ENCODE assay signal across 7 cellular contexts in genomic region chr15:55992769-55993110, GRCh38.
DNase-seq lines count a peak whose midpoint lies in the region; ATAC-seq lines count a peak whose summit lies in the region.

No MANE protein-coding gene starts in this region.

- H3K4me3 Mint-ChIP-seq in activated naive CD8-positive, alpha-beta T cell treated with anti-CD3 and anti-CD28 coated beads, Interleukin-2, amount 50 U/mL, for 24 hours = peak overlapping the region; percentile 86
- peak overlapping the region; percentile 93 to 97 for H3K4me3 Mint-ChIP-seq in stimulated activated naive CD8-positive, alpha-beta T cell treated with anti-CD3 and anti-CD28 coated beads, Interleukin-15, amount 100 ng/mL, for 72 hours

- no peak for DNase-seq in activated naive CD8-positive, alpha-beta T cell treated with anti-CD3 and anti-CD28 coated beads, Interleukin-2, amount 50 U/mL, for 24 hours
- DNase-seq in iris pigment epithelial cell (ENCODE audit: low read depth) = peak; percentile 84
- DNase-seq in stimulated activated naive CD8-positive, alpha-beta T cell treated with anti-CD3 and anti-CD28 coated beads, Interleukin-15, amount 100 ng/mL, for 72 hours = no peak
- no peak for DNase-seq in NCI-H2227 treated with DMSO at 0.1 percent for 48 hours (lab: John Stamatoyannopoulos, UW)
- no peak for DNase-seq in NK-92 (lab: John Stamatoyannopoulos, UW; ENCODE audit: unreplicated experiment)

- peak overlapping the region; percentile 75 for H3K4me3 ChIP-seq in HUES48 (ENCODE audit: low read depth, low read length)

- peak overlapping the region; percentile 65 for H3K27ac Mint-ChIP-seq in activated naive CD8-positive, alpha-beta T cell treated with anti-CD3 and anti-CD28 coated beads, Interleukin-2, amount 50 U/mL, for 24 hours
- H3K27ac Mint-ChIP-seq in stimulated activated naive CD8-positive, alpha-beta T cell treated with anti-CD3 and anti-CD28 coated beads, Interleukin-15, amount 100 ng/mL, for 72 hours = peak overlapping the region; percentile 20 to 77

- no peaks in the 10 kb centered on the region for H3K9me3 ChIP-seq in HUES48 (ENCODE audit: control insufficient read depth, insufficient read depth, low read length)

- H3K36me3 Mint-ChIP-seq in activated naive CD8-positive, alpha-beta T cell treated with anti-CD3 and anti-CD28 coated beads, Interleukin-2, amount 50 U/mL, for 24 hours (ENCODE audit: low read depth) = peaks cover 8% of the 10 kb centered on the region

- H3K36me3 ChIP-seq in HUES48 (ENCODE audit: control insufficient read depth, insufficient read depth, low read length) = no peaks in the 10 kb centered on the region

- ATAC-seq in activated naive CD8-positive, alpha-beta T cell treated with anti-CD3 and anti-CD28 coated beads, Interleukin-2, amount 50 U/mL, for 24 hours = no peak
- ATAC-seq in stimulated activated naive CD8-positive, alpha-beta T cell treated with anti-CD3 and anti-CD28 coated beads, Interleukin-15, amount 100 ng/mL, for 72 hours = no peak
- ATAC-seq in HG03175 (IDR thresholded peaks at IDR 0.05; ENCODE audit: unreplicated experiment) = no peak

- H3K27ac ChIP-seq in HUES48 (ENCODE audit: low read depth, low read length) = peak overlapping the region; percentile 67

- peaks cover 12% of the 10 kb centered on the region; the same call in 1 of the 2 replicates for H3K4me1 ChIP-seq in HUES48 (ENCODE audit: control insufficient read depth, insufficient read depth, low read length)

- peak overlapping the region; percentile 25; the same call in 1 of the 2 replicates for H3K9ac ChIP-seq in HUES48 (ENCODE audit: low read depth, low read length)

- peaks cover 17% of the 10 kb centered on the region for H3K27me3 ChIP-seq in HUES48 (ENCODE audit: control insufficient read depth, insufficient read depth, low read length)

- peaks cover 15% of the 10 kb centered on the region for H3K27me3 Mint-ChIP-seq in activated naive CD8-positive, alpha-beta T cell treated with anti-CD3 and anti-CD28 coated beads, Interleukin-2, amount 50 U/mL, for 24 hours
- H3K27me3 Mint-ChIP-seq in stimulated activated naive CD8-positive, alpha-beta T cell treated with anti-CD3 and anti-CD28 coated beads, Interleukin-15, amount 100 ng/mL, for 72 hours = peaks cover 19% of the 10 kb centered on the region

- H3K4me1 Mint-ChIP-seq in activated naive CD8-positive, alpha-beta T cell treated with anti-CD3 and anti-CD28 coated beads, Interleukin-2, amount 50 U/mL, for 24 hours = peaks cover 30% of the 10 kb centered on the region
- H3K4me1 Mint-ChIP-seq in stimulated activated naive CD8-positive, alpha-beta T cell treated with anti-CD3 and anti-CD28 coated beads, Interleukin-15, amount 100 ng/mL, for 72 hours = peaks cover 30% of the 10 kb centered on the region

- H3K9me3 Mint-ChIP-seq in activated naive CD8-positive, alpha-beta T cell treated with anti-CD3 and anti-CD28 coated beads, Interleukin-2, amount 50 U/mL, for 24 hours = no peaks in the 10 kb centered on the region
- H3K9me3 Mint-ChIP-seq in stimulated activated naive CD8-positive, alpha-beta T cell treated with anti-CD3 and anti-CD28 coated beads, Interleukin-15, amount 100 ng/mL, for 72 hours = no peaks in the 10 kb centered on the region
